In genomic region chr3:169350228-169350627, GRCh38 we compare ENCODE assay signal across 19 cellular contexts.
DNase-seq lines count a peak whose midpoint lies in the region; ATAC-seq and TF ChIP-seq lines count a peak whose summit lies in the region.
"Had no signal": no experiment of that assay in that cellular context is flagged by ENCODE, and none has a peak within 500 bp of the region (broad histone marks: within the 10 kb centered on the region; RNA-seq: fewer than 3 reads in every experiment).

No MANE protein-coding gene starts in this region.

- H3K23ac ChIP-seq in mesendoderm (ENCODE audit: low read length), result no peak overlapping the region

- WGBS in right cardiac atrium, result 93% methylated on average over 1 of the region's 1 CpG
- no CpG with 5 or more reads among the region's 1 CpG for WGBS in mesendoderm (ENCODE audit: extremely low coverage, insufficient coverage, low lambda C conversion rate)

- H3K4me2 ChIP-seq in mesendoderm (ENCODE audit: low read length), result no peak overlapping the region

- no peaks in the 10 kb centered on the region for H3K79me1 ChIP-seq in mesendoderm (ENCODE audit: low read length)

- H2BK15ac ChIP-seq in mesendoderm (replicated peaks; ENCODE audit: low read depth), result peak overlapping the region; percentile 2

- no peak overlapping the region for H2BK120ac ChIP-seq in mesendoderm (ENCODE audit: low read depth, low read length)

- H3K27ac ChIP-seq in cardiac muscle cell (peak overlapping the region; percentile 24), right cardiac atrium (ENCODE audit: low read length) (no peak overlapping the region), mesendoderm (ENCODE audit: low read depth, low read length) (no peak overlapping the region), Peyer's patch (no peak overlapping the region)

- no peak overlapping the region for H3K9ac ChIP-seq in mesendoderm (ENCODE audit: low read length)

- ATAC-seq in right cardiac atrium, result no peak
- ATAC-seq in HG02870 (IDR thresholded peaks at IDR 0.05; ENCODE audit: unreplicated experiment), result no peak
- ATAC-seq: GM12878, K562, Right ventricle myocardium inferior had no signal

- no peak overlapping the region for H2AK5ac ChIP-seq in mesendoderm (ENCODE audit: low read length)

- H4K5ac ChIP-seq in mesendoderm (ENCODE audit: low read length), result no peak overlapping the region

- H3K9me3 ChIP-seq in cardiac muscle cell (ENCODE audit: low read depth), result no peaks in the 10 kb centered on the region
- no peaks in the 10 kb centered on the region for H3K9me3 ChIP-seq in right cardiac atrium (ENCODE audit: control insufficient read depth, low read length)
- no peaks in the 10 kb centered on the region for H3K9me3 ChIP-seq in Peyer's patch
- H3K9me3 ChIP-seq: BE2C had no signal

- H3K36me3 ChIP-seq in cardiac muscle cell (no peaks in the 10 kb centered on the region), mesendoderm (ENCODE audit: control insufficient read depth, insufficient read depth, low read length) (no peaks in the 10 kb centered on the region), Peyer's patch (no peaks in the 10 kb centered on the region)
- H3K36me3 ChIP-seq: BE2C had no signal

- H3K27me3 ChIP-seq in cardiac muscle cell, result no peaks in the 10 kb centered on the region
- no peaks in the 10 kb centered on the region for H3K27me3 ChIP-seq in right cardiac atrium (ENCODE audit: control insufficient read depth, insufficient read depth)
- H3K27me3 ChIP-seq in mesendoderm (ENCODE audit: insufficient read depth, low read length, poor library complexity), result no peaks in the 10 kb centered on the region
- H3K27me3 ChIP-seq in Peyer's patch, result no peaks in the 10 kb centered on the region
- H3K27me3 ChIP-seq: BE2C had no signal

- H4K8ac ChIP-seq in mesendoderm (ENCODE audit: low read depth, low read length), result no peak overlapping the region

- H3K4me1 ChIP-seq in cardiac muscle cell (ENCODE audit: low read depth), result peaks cover 20% of the 10 kb centered on the region
- H3K4me1 ChIP-seq in right cardiac atrium (ENCODE audit: control insufficient read depth, insufficient read depth, low read length), result no peaks in the 10 kb centered on the region
- H3K4me1 ChIP-seq in mesendoderm (ENCODE audit: control insufficient read depth, low read depth, low read length), result peaks cover 15% of the 10 kb centered on the region
- H3K4me1 ChIP-seq in Peyer's patch, result no peaks in the 10 kb centered on the region

- no peak overlapping the region for H3K4me3 ChIP-seq in cardiac muscle cell
- no peak overlapping the region for H3K4me3 ChIP-seq in right cardiac atrium (ENCODE audit: low read length)
- H3K4me3 ChIP-seq in epithelial cell of esophagus (ENCODE audit: low read length), result no peak overlapping the region
- H3K4me3 ChIP-seq in mesendoderm (ENCODE audit: low read length), result no peak overlapping the region
- no peak overlapping the region for H3K4me3 ChIP-seq in Peyer's patch
- H3K4me3 ChIP-seq: GM12878, K562 had no signal

- no peak for TF ChIP-seq POLR2A in Peyer's patch (IDR thresholded peaks at IDR 0.05)

- no peak for TF ChIP-seq CTCF in cardiac muscle cell (IDR thresholded peaks at IDR 0.05; ENCODE audit: low read depth, low read length)
- no peak for TF ChIP-seq CTCF in epithelial cell of esophagus (IDR thresholded peaks at IDR 0.05; ENCODE audit: insufficient read depth, low read depth, low read length, missing control alignments)
- TF ChIP-seq CTCF in Peyer's patch (IDR thresholded peaks at IDR 0.05), result no peak

- peak overlapping the region; percentile 51 for H3K18ac ChIP-seq in mesendoderm (ENCODE audit: low read length)

- intact Hi-C loops in right cardiac atrium (cut with DNase I), result no loop called here

- DNase-seq in cardiac muscle cell (ENCODE audit: low read depth in 1 of 2, low spot score in 1 of 2), result no peak
- DNase-seq in right cardiac atrium, result no peak
- peak; percentile 60 for DNase-seq in epithelial cell of esophagus (ENCODE audit: low read depth)
- no peak for DNase-seq in mesendoderm
- no peak for DNase-seq in stimulated activated CD4-positive, alpha-beta T cell treated with anti-CD3 and anti-CD28 coated beads, Interleukin-4, amount 100 ng/mL, for 1 hour
- DNase-seq in Peyer's patch, result no peak
- DNase-seq in kidney glomerular epithelial cell (lab: John Stamatoyannopoulos, UW), result no peak
- DNase-seq: BE2C; CD4-positive, CD25-positive, alpha-beta regulatory T cell; EL; GOT3; NCI-H1436; NCI-H1930; NCI-H226; NCI-H524 had no signal

- no peak overlapping the region for H3K56ac ChIP-seq in mesendoderm (ENCODE audit: low read length)

- no peak overlapping the region for H2BK5ac ChIP-seq in mesendoderm (ENCODE audit: low read length)

- H3K4ac ChIP-seq in mesendoderm (ENCODE audit: low read depth, low read length), result no peak overlapping the region

- H3K79me2 ChIP-seq in mesendoderm (ENCODE audit: control insufficient read depth, insufficient read depth, low read length), result no peaks in the 10 kb centered on the region
